In genomic region chr1:112172294-112172882, GRCh38 we compare ENCODE assay signal across 8 cellular contexts.
DNase-seq lines count a peak whose midpoint lies in the region; ATAC-seq and TF ChIP-seq lines count a peak whose summit lies in the region.

No MANE protein-coding gene starts in this region.

- no peaks in the 10 kb centered on the region for H3K4me1 Mint-ChIP-seq in activated CD4-positive, alpha-beta T cell treated with anti-CD3 and anti-CD28 coated beads, Interleukin-2, amount 10 ng/mL, durations not matched to agents 24 days and 14 days

- no peaks in the 10 kb centered on the region for H3K27me3 Mint-ChIP-seq in activated CD4-positive, alpha-beta T cell treated with anti-CD3 and anti-CD28 coated beads, Interleukin-2, amount 10 ng/mL, durations not matched to agents 24 days and 14 days

- no peak overlapping the region for H3K27ac Mint-ChIP-seq in activated CD4-positive, alpha-beta T cell treated with anti-CD3 and anti-CD28 coated beads, Interleukin-2, amount 10 ng/mL, durations not matched to agents 24 days and 14 days

- no peak overlapping the region for H3K4me3 Mint-ChIP-seq in activated CD4-positive, alpha-beta T cell treated with anti-CD3 and anti-CD28 coated beads, Interleukin-2, amount 10 ng/mL, durations not matched to agents 24 days and 14 days

- H3K9me3 Mint-ChIP-seq in activated CD4-positive, alpha-beta T cell treated with anti-CD3 and anti-CD28 coated beads, Interleukin-2, amount 10 ng/mL, durations not matched to agents 24 days and 14 days = no peaks in the 10 kb centered on the region

- intact Hi-C loops in activated CD4-positive, alpha-beta T cell treated with anti-CD3 and anti-CD28 coated beads, Interleukin-2, amount 10 ng/mL, durations not matched to agents 24 days and 14 days (cut with micrococcal nuclease) = no loop called here

- ATAC-seq in GM18861 (IDR thresholded peaks at IDR 0.05; ENCODE audit: unreplicated experiment) = no peak
- ATAC-seq in HG02588 (IDR thresholded peaks at IDR 0.05; ENCODE audit: unreplicated experiment) = no peak

- no peak overlapping the region for H3K4me3 ChIP-seq in retinal pigment epithelial cell (ENCODE audit: low read length)

- peak; percentile 66 for DNase-seq in activated CD4-positive, alpha-beta T cell treated with anti-CD3 and anti-CD28 coated beads, Interleukin-2, amount 10 ng/mL, durations not matched to agents 24 days and 14 days
- no peak for DNase-seq in activated CD4-positive, alpha-beta T cell treated with anti-CD3 and anti-CD28 coated beads for 1 hour
- DNase-seq in RKO (ENCODE audit: low spot score) (peak; percentile 79), fibroblast of the conjunctiva (ENCODE audit: low read depth) (peak; percentile 5), retinal pigment epithelial cell (ENCODE audit: low read depth) (peak; percentile 8), COR-L47 (lab: John Stamatoyannopoulos, UW) (no peak)

- H3K36me3 Mint-ChIP-seq in activated CD4-positive, alpha-beta T cell treated with anti-CD3 and anti-CD28 coated beads, Interleukin-2, amount 10 ng/mL, durations not matched to agents 24 days and 14 days (ENCODE audit: low read depth) = no peaks in the 10 kb centered on the region

- TF ChIP-seq CTCF in retinal pigment epithelial cell (conservative IDR thresholded peaks at IDR 0.05; ENCODE audit: low read depth, low read length) = no peak

Comparison
In these comparisons a context has a peak if more than half of its experiments do, and no peak if none do; other contexts are left out.
1. DNase-seq: peak in activated CD4-positive, alpha-beta T cell treated with anti-CD3 and anti-CD28 coated beads, Interleukin-2, amount 10 ng/mL, durations not matched to agents 24 days and 14 days (single experiment), RKO (single experiment), fibroblast of the conjunctiva (single experiment) and retinal pigment epithelial cell (single experiment); none in activated CD4-positive, alpha-beta T cell treated with anti-CD3 and anti-CD28 coated beads for 1 hour (single experiment) and COR-L47 (single experiment).